Comparison of ENCODE assay signal across 1 cellular context in genomic region chr5:88665750-88666215, GRCh38.
TF ChIP-seq lines count a peak whose summit lies in the region.

No MANE protein-coding gene starts in this region.

TF ChIP-seq in GM23338, 12 proteins besides CTCF, POLR2A, EP300 and RAD21 (continued from another document):
- TF ChIP-seq ZNF462 (CRISPR knock-in tag; IDR thresholded peaks at IDR 0.05) (no peak), POLR2AphosphoS5 (IDR thresholded peaks at IDR 0.05; ENCODE audit: low read depth) (no peak), EZH2 (IDR thresholded peaks at IDR 0.05; ENCODE audit: low read depth, unreplicated experiment) (no peak), ZNF331 (CRISPR knock-in tag; IDR thresholded peaks at IDR 0.05; ENCODE audit: low read depth) (no peak), EZH2phosphoT487 (IDR thresholded peaks at IDR 0.05; ENCODE audit: unreplicated experiment) (no peak), NANOG (IDR thresholded peaks at IDR 0.05; ENCODE audit: borderline replicate concordance) (no peak)
TF ChIP-seq in GM23338: peak in this region for 0.
